Comparison of ENCODE assay signal across 7 cellular contexts in the genomic region with DNA sequence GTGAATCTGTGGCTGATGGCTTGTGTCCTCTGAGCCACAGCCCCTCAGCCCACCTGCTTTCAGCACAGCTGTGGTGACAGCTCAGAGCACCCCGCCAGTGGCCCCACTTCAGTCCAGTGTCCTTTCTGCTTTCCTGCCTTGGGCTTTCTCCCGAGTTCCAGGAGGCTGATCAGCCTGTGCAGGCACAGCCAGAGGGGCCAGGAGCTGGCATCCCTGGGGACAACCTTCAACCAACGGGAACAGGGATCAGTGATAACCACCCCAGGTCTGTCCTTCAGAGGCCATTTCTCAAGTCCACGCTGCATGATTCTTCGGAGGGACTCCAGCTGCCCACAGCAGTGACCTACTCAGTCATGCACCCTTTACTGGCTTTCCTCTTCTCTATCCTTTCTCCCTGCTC.
"Had no signal": no experiment of that assay in that cellular context is flagged by ENCODE, and none has a peak within 500 bp of the region (broad histone marks: within the 10 kb centered on the region; RNA-seq: fewer than 3 reads in every experiment).

No MANE protein-coding gene starts in this region.

- H3K9ac ChIP-seq: KMS-11 had no signal

- DNase-seq: IMR-90, KBM-7, KG1 had no signal

- H3K4me3 ChIP-seq: K562 had no signal

- H3K4me2 ChIP-seq: KMS-11 had no signal

- H3K27ac ChIP-seq: HL-60, KMS-11 had no signal

- ATAC-seq: HepG2, K562 had no signal
